Comparison of ENCODE assay signal across 11 cellular contexts in the genomic region with DNA sequence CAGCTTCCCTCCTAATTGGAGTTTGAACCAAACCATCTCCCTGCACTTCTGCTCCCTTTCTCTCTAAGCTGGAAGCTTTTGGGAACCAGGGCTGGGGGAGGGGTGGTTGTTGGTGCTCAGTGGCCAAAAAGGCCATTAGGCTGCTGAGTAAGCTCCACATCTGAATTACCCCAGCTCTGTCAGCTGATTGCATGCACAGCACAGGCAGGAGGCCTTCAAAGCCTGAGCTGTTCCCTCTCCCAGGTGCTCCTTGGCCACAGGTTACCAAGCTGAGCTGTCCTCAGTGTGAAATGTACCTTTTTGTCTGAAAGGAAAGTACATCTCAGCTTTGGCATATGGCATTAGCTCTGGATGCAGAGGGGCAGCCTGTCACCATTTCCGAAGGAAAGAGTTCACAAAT.
DNase-seq lines count a peak whose midpoint lies in the region; ATAC-seq and TF ChIP-seq lines count a peak whose summit lies in the region.
"Had no signal": no experiment of that assay in that cellular context is flagged by ENCODE, and none has a peak within 500 bp of the region (broad histone marks: within the 10 kb centered on the region; RNA-seq: fewer than 3 reads in every experiment).

No MANE protein-coding gene starts in this region.

- peaks cover 46% of the 10 kb centered on the region for H3K36me3 Mint-ChIP-seq in nephron (ENCODE audit: low read depth)

- no peak overlapping the region for H3K4me3 Mint-ChIP-seq in nephron

- TF ChIP-seq CTCF in nephron (IDR thresholded peaks at IDR 0.05; ENCODE audit: unreplicated experiment in 3 of 3): no peak

- H3K27ac Mint-ChIP-seq in nephron: peak overlapping the region in 2 of 3 experiments; percentile 81 to 94

- no peak for ATAC-seq in GM18870 (IDR thresholded peaks at IDR 0.05; ENCODE audit: unreplicated experiment)
- ATAC-seq in activated CD4-positive, CD25-positive, alpha-beta regulatory T cell treated with anti-CD3 and anti-CD28 coated beads, Interleukin-2, amount 50 U/mL, for 24 hours: no peak

- H3K9me3 Mint-ChIP-seq in nephron: no peaks in the 10 kb centered on the region

- H3K27me3 Mint-ChIP-seq in nephron (ENCODE audit: low read depth): no peaks in the 10 kb centered on the region

- H3K4me1 Mint-ChIP-seq in nephron: peaks cover 22% of the 10 kb centered on the region

- DNase-seq in COLO668 (lab: John Stamatoyannopoulos, UW; ENCODE audit: unreplicated experiment) (peak; percentile 6), HuH-7 (ENCODE audit: low spot score) (peak; percentile 20), cerebellar cortex (ENCODE audit: low spot score) (peak; percentile 43), Kasumi-1 (lab: John Stamatoyannopoulos, UW) (no peak), dedifferentiated amniotic fluid mesenchymal stem cell (ENCODE audit: extremely low spot score) (no peak)
- DNase-seq: activated CD4-positive, CD25-positive, alpha-beta regulatory T cell; EL; stimulated activated CD4-positive, alpha-beta T cell treated with anti-CD3 and anti-CD28 coated beads, Interleukin-4, amount 100 ng/mL, for 24 hours had no signal

Comparison
In these comparisons a context has a peak if more than half of its experiments do, and no peak if none do; other contexts are left out.
1. DNase-seq: peak in COLO668 (single experiment), HuH-7 (single experiment) and cerebellar cortex (single experiment); none in Kasumi-1 (0 of 2) and dedifferentiated amniotic fluid mesenchymal stem cell (single experiment).